Comparison of ENCODE assay signal across 35 cellular contexts in the genomic region with DNA sequence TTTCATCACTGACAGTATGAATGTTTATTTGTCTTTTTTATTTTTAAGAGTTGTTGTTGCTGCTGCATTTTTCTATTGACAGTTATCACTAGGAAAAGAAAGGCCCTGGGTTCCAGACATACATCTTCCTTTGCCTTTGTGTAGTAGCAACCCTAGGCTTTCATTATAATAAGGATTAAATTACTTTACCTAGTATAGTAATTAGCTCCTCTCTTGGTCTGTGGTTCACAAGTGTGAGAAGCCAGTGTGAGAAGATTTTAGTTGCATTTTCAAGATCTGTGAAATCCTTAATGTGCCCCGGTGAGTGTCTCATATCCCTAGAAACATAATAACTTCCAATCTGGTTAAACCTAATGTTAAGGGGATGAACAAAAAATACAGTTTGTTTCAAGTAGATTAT.
DNase-seq lines count a peak whose midpoint lies in the region; ATAC-seq, FAIRE-seq and TF ChIP-seq lines count a peak whose summit lies in the region.
"Had no signal": no experiment of that assay in that cellular context is flagged by ENCODE, and none has a peak within 500 bp of the region (broad histone marks: within the 10 kb centered on the region; RNA-seq: fewer than 3 reads in every experiment).

No MANE protein-coding gene starts in this region.

- no peak overlapping the region for H3K9ac ChIP-seq in GM12878 (ENCODE audit: control insufficient read depth, insufficient read depth, low read length)
- H3K9ac ChIP-seq: BLaER1; BLaER1 treated with 17β-estradiol and CSF1 and Interleukin-3, amounts not matched to agents 10 nM and 100 nM had no signal

- H3K4me2 ChIP-seq in GM12878 (ENCODE audit: control insufficient read depth, insufficient read depth), result no peak overlapping the region
- H3K4me2 ChIP-seq: A549; BLaER1; BLaER1 treated with 17β-estradiol and CSF1 and Interleukin-3, amounts not matched to agents 10 nM and 100 nM had no signal

- TF ChIP-seq POLR2A in GM12878 (IDR thresholded peaks at IDR 0.05; ENCODE audit: low read depth, low read length) (no peak), sigmoid colon (IDR thresholded peaks at IDR 0.05) (no peak)

- H3K4me1 ChIP-seq in GM12878 (ENCODE audit: control insufficient read depth, insufficient read depth, low read length) (no peaks in the 10 kb centered on the region), sigmoid colon (no peaks in the 10 kb centered on the region)
- H3K4me1 ChIP-seq: A549; BE2C; BLaER1; BLaER1 treated with 17β-estradiol and CSF1 and Interleukin-3, amounts not matched to agents 10 nM and 100 nM; Caco-2 had no signal

- DNase-seq in NCI-H69 (lab: John Stamatoyannopoulos, UW) (peak; percentile 52), GM12878 (ENCODE audit: low read depth, low spot score) (no peak), osteocyte (ENCODE audit: extremely low spot score, unreplicated experiment) (no peak), sigmoid colon (no peak), NCI-H524 treated with DMSO at 0.1 percent for 48 hours (lab: John Stamatoyannopoulos, UW) (no peak)
- DNase-seq: 8988T; ACHN; AML-193; BE2C; C1 segment of cervical spinal cord; Caco-2; Calu3; CD4-positive, alpha-beta memory T cell; CD4-positive, alpha-beta T cell; CD4-positive, CD25-positive, alpha-beta regulatory T cell; CD8-positive, alpha-beta memory T cell; CD8-positive, alpha-beta T cell; COR-L47; DMS 273 treated with DMSO at 0.1 percent for 48 hours; DMS153; DMS53; DMS79; DMS79 treated with DMSO at 0.1 percent for 48 hours; DND-41; EL had no signal

- in situ Hi-C loops in GM12878 (cut with MboI), result no loop called here

- H2AFZ ChIP-seq in GM12878 (ENCODE audit: control insufficient read depth, low read depth, low read length), result no peak overlapping the region

- TF ChIP-seq EP300 in GM12878 (IDR thresholded peaks at IDR 0.05; ENCODE audit: borderline replicate concordance in 1 of 2, control insufficient read depth in 1 of 2, low read depth in 2 of 2, low read length in 2 of 2) (no peak), sigmoid colon (IDR thresholded peaks at IDR 0.05) (no peak)

- H3K9me3 Mint-ChIP-seq in osteocyte (ENCODE audit: unreplicated experiment), result peaks cover 18% of the 10 kb centered on the region

- peaks cover 3% of the 10 kb centered on the region for H3K36me3 Mint-ChIP-seq in osteocyte (ENCODE audit: unreplicated experiment)
- H3K36me3 Mint-ChIP-seq: CD14-positive monocyte; CD4-positive, alpha-beta memory T cell; CD4-positive, CD25-positive, alpha-beta regulatory T cell; CD8-positive, alpha-beta memory T cell; CD8-positive, alpha-beta T cell had no signal

- WGBS in GM12878 (ENCODE audit: insufficient coverage, insufficient replicate concordance, low lambda C conversion rate, missing lambda C conversion rate), result 88% methylated on average over 1 of the region's 1 CpG
- 93 to 94% methylated on average over 1 of the region's 1 CpG for WGBS in sigmoid colon, 2 donors

- RAD21 ChIA-PET in GM12878 (lab: Charles Lee; ENCODE audit: unreplicated experiment), result interaction anchor here (0.9 to 1.5 kb wide), 2 partner anchors 55 to 97 kb away, joined by 3 to 6 read pairs; no protein-coding TSS in a partner anchor

- TF ChIP-seq RAD21 in GM12878 (IDR thresholded peaks at IDR 0.05; ENCODE audit: insufficient read depth, low read depth, low read length), result no peak

- peaks cover 7% of the 10 kb centered on the region for H3K4me1 Mint-ChIP-seq in osteocyte (ENCODE audit: unreplicated experiment)
- H3K4me1 Mint-ChIP-seq: B cell; CD14-positive monocyte; CD4-positive, alpha-beta memory T cell; CD4-positive, CD25-positive, alpha-beta regulatory T cell; CD8-positive, alpha-beta memory T cell had no signal

- TF ChIP-seq CTCF in GM12878 (IDR thresholded peaks at IDR 0.05 in 2 of 3, conservative IDR thresholded peaks at IDR 0.05 in 1 of 3; ENCODE audit: control insufficient read depth in 2 of 3, extremely low read depth in 1 of 3, insufficient read depth in 1 of 3, low read depth in 3 of 3, low read length in 3 of 3), result no peak
- TF ChIP-seq CTCF in osteocyte (IDR thresholded peaks at IDR 0.05), result no peak
- no peak for TF ChIP-seq CTCF in sigmoid colon (IDR thresholded peaks at IDR 0.05)

- H3K9me3 ChIP-seq in GM12878 (replicated peaks; ENCODE audit: control insufficient read depth, insufficient read depth, low read length) (no peaks in the 10 kb centered on the region), sigmoid colon (peaks cover 0 to 4% (median 2%) of the 10 kb centered on the region in 4 donors)
- H3K9me3 ChIP-seq: A549; BE2C; BLaER1; BLaER1 treated with 17β-estradiol and CSF1 and Interleukin-3, amounts not matched to agents 10 nM and 100 nM; Caco-2 had no signal

- no peaks in the 10 kb centered on the region for H3K79me2 ChIP-seq in GM12878 (ENCODE audit: control insufficient read depth, insufficient read depth, low read length)

- H3K27ac Mint-ChIP-seq in osteocyte (ENCODE audit: unreplicated experiment), result peak overlapping the region; percentile 16
- H3K27ac Mint-ChIP-seq: B cell; CD14-positive monocyte; CD4-positive, alpha-beta memory T cell; CD4-positive, alpha-beta T cell; CD4-positive, CD25-positive, alpha-beta regulatory T cell; CD8-positive, alpha-beta memory T cell; CD8-positive, alpha-beta T cell had no signal

- no peaks in the 10 kb centered on the region for H3K36me3 ChIP-seq in GM12878 (ENCODE audit: control insufficient read depth in 2 of 2, insufficient read depth in 2 of 2, low read length in 1 of 2)
- H3K36me3 ChIP-seq in sigmoid colon, result no peaks in the 10 kb centered on the region
- H3K36me3 ChIP-seq: BE2C; BLaER1; BLaER1 treated with 17β-estradiol and CSF1 and Interleukin-3, amounts not matched to agents 10 nM and 100 nM had no signal

- no peak for FAIRE-seq in GM12878 (lab: Jason Lieb, UNC)
- FAIRE-seq: A204.1, A549, D721Med had no signal

- H3K4me3 ChIP-seq in GM12878 (no peak overlapping the region), sigmoid colon (no peak overlapping the region)
- H3K4me3 ChIP-seq: A549; BLaER1; BLaER1 treated with 17β-estradiol and CSF1 and Interleukin-3, amounts not matched to agents 10 nM and 100 nM had no signal

- SMC1A ChIA-PET in GM12878 (lab: Charles Lee; ENCODE audit: uncharacterized antibody, unreplicated experiment), result interaction anchor here (1.3 to 1.8 kb wide), 3 partner anchors 10 to 193 kb away, joined by 3 to 7 read pairs (median 5); no protein-coding TSS in a partner anchor

- POLR2A ChIA-PET in GM12878 (lab: Charles Lee), result interaction anchor here (0.6 to 1.6 kb wide), 3 partner anchors 9 to 33 kb away, joined by 3 to 5 read pairs (median 4); no protein-coding TSS in a partner anchor

- H3K4me3 Mint-ChIP-seq in osteocyte (ENCODE audit: unreplicated experiment), result no peak overlapping the region
- H3K4me3 Mint-ChIP-seq: B cell; CD14-positive monocyte; CD4-positive, alpha-beta memory T cell; CD4-positive, alpha-beta T cell; CD4-positive, CD25-positive, alpha-beta regulatory T cell; CD8-positive, alpha-beta memory T cell; CD8-positive, alpha-beta T cell had no signal

- H3K27me3 ChIP-seq in GM12878 (replicated peaks in 1 of 2; ENCODE audit: control insufficient read depth in 2 of 2, insufficient read depth in 2 of 2, low read length in 1 of 2), result no peaks in the 10 kb centered on the region
- no peaks in the 10 kb centered on the region for H3K27me3 ChIP-seq in sigmoid colon
- H3K27me3 ChIP-seq: BE2C; BLaER1; BLaER1 treated with 17β-estradiol and CSF1 and Interleukin-3, amounts not matched to agents 10 nM and 100 nM had no signal

- intact Hi-C loops in GM12878 (cut with micrococcal nuclease; ENCODE audit: unreplicated experiment), result no loop called here
- intact Hi-C loops in sigmoid colon (cut with DNase I), result no loop called here

- CTCF ChIA-PET in GM12878 (lab: Yijun Ruan, JAX), result interaction anchor here (0.7 to 1.0 kb wide), 2 partner anchors 19 to 37 kb away, joined by 3 read pairs; no protein-coding TSS in a partner anchor

- H3K27me3 Mint-ChIP-seq in osteocyte (ENCODE audit: unreplicated experiment), result no peaks in the 10 kb centered on the region
- H3K27me3 Mint-ChIP-seq: B cell; CD4-positive, alpha-beta memory T cell; CD4-positive, alpha-beta T cell; CD4-positive, CD25-positive, alpha-beta regulatory T cell; CD8-positive, alpha-beta memory T cell had no signal

- no peaks in the 10 kb centered on the region for H4K20me1 ChIP-seq in GM12878 (ENCODE audit: control insufficient read depth, insufficient read depth)
- H4K20me1 ChIP-seq: BLaER1; BLaER1 treated with 17β-estradiol and CSF1 and Interleukin-3, amounts not matched to agents 10 nM and 100 nM had no signal

- BruUV-seq in GM12878 (replicated peaks; lab: Mats Ljungman, UMichigan), result no TSS peak

- ATAC-seq in GM12878, result peak; percentile 60
- no peak for ATAC-seq in HG03565 (IDR thresholded peaks at IDR 0.05; ENCODE audit: unreplicated experiment)
- ATAC-seq: A549; CD8-positive, alpha-beta T cell had no signal

- H3K27ac ChIP-seq in GM12878 (ENCODE audit: control insufficient read depth, insufficient read depth) (no peak overlapping the region), sigmoid colon (no peak overlapping the region)
- H3K27ac ChIP-seq: 22Rv1; A549; BLaER1; BLaER1 treated with 17β-estradiol and CSF1 and Interleukin-3, amounts not matched to agents 10 nM and 100 nM; C4-2B had no signal

TF ChIP-seq in GM12878, 131 proteins besides CTCF, POLR2A, EP300 and RAD21 (continues in another document):
- TF ChIP-seq RELB (IDR thresholded peaks at IDR 0.05; ENCODE audit: low read depth) (0 out of 2 replicates have a peak, but pooled peaks have one; percentile 13), STAT3 (IDR thresholded peaks at IDR 0.05; ENCODE audit: low read depth, low read length) (no peak), YBX1 (IDR thresholded peaks at IDR 0.05) (no peak), MTA2 (IDR thresholded peaks at IDR 0.05; ENCODE audit: low read depth) (peak; percentile 62; the same call in 1 of the 2 replicates)
